In the genomic region with DNA sequence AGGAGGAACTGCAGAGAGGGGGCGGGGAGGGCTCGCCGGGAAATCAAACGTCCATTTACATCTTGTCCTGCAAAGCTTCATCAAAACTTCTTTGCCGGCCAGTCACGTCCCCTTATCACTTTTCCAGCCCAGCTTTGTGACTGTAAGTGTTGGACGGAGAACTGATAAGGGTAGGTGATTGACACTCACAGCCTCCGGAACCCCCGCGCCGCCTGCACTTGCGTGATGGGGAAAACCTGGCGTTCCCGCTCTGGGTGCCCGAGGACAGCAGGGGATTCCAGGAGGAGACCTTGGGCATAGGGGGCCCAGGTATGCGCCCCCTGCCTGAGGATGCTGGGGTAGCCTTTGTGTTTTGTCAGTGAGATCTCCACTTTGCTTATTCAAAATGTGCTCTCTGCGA, we compare ENCODE assay signal across 21 cellular contexts.
A peak's percentile ranks its signal among the peaks of the same experiment; 100 is the strongest.
DNase-seq lines count a peak whose midpoint lies in the region; ATAC-seq and TF ChIP-seq lines count a peak whose summit lies in the region.
"Had no signal": no experiment of that assay in that cellular context is flagged by ENCODE, and none has a peak within 500 bp of the region (broad histone marks: within the 10 kb centered on the region; RNA-seq: fewer than 3 reads in every experiment).

No MANE protein-coding gene starts in this region.

- H3K9me3 ChIP-seq in trophoblast cell (ENCODE audit: insufficient read depth, low read depth, low read length), result no peaks in the 10 kb centered on the region
- H3K9me3 ChIP-seq: left ventricle myocardium inferior, right atrium auricular region, upper lobe of left lung had no signal

- H3K23ac ChIP-seq in trophoblast cell (ENCODE audit: low read length), result no peak overlapping the region

- H2AK5ac ChIP-seq in trophoblast cell (ENCODE audit: low read length), result no peak overlapping the region

- no peak overlapping the region for H4K8ac ChIP-seq in trophoblast cell (ENCODE audit: low read depth, low read length)

- no peaks in the 10 kb centered on the region for H3K79me2 ChIP-seq in trophoblast cell (ENCODE audit: control insufficient read depth, insufficient read depth, low read length, poor library complexity)

- H3K9ac ChIP-seq in trophoblast cell (ENCODE audit: low read length), result no peak overlapping the region
- H3K9ac ChIP-seq: KMS-11 had no signal

- no peak overlapping the region for H4K12ac ChIP-seq in trophoblast cell (ENCODE audit: low read depth, low read length)

- no peak overlapping the region for H2BK5ac ChIP-seq in trophoblast cell (ENCODE audit: low read depth, low read length, poor library complexity)

- no peak overlapping the region for H3K18ac ChIP-seq in trophoblast cell (ENCODE audit: low read length)

- ATAC-seq in foreskin keratinocyte (no peak), HG03095 (IDR thresholded peaks at IDR 0.05; ENCODE audit: unreplicated experiment) (no peak)
- ATAC-seq: naive thymus-derived CD4-positive, alpha-beta T cell had no signal

- H3K4ac ChIP-seq in trophoblast cell (ENCODE audit: low read depth, low read length), result no peak overlapping the region

- H3K4me1 ChIP-seq in foreskin keratinocyte (no peaks in the 10 kb centered on the region), trophoblast cell (ENCODE audit: control insufficient read depth in 1 of 2, insufficient read depth in 2 of 2, low read length in 2 of 2) (peaks cover 4 to 14% of the 10 kb centered on the region in 2 experiments)
- H3K4me1 ChIP-seq: upper lobe of left lung had no signal

- H3K79me1 ChIP-seq in trophoblast cell (ENCODE audit: low read length), result no peaks in the 10 kb centered on the region

- TF ChIP-seq CTCF in GM13977 (IDR thresholded peaks at IDR 0.05; ENCODE audit: extremely low read depth, insufficient read depth, missing control alignments) (peak; percentile 13), foreskin keratinocyte (conservative IDR thresholded peaks at IDR 0.05) (peak; percentile 5)

- H3K36me3 ChIP-seq in trophoblast cell (ENCODE audit: control insufficient read depth in 1 of 2, insufficient read depth in 2 of 2, low read length in 2 of 2), result no peaks in the 10 kb centered on the region
- H3K36me3 ChIP-seq: left ventricle myocardium inferior, right atrium auricular region, upper lobe of left lung had no signal

- no peak overlapping the region for H2AFZ ChIP-seq in trophoblast cell (ENCODE audit: insufficient read depth, low read length, poor library complexity)

- H3K27ac ChIP-seq in foreskin keratinocyte, result no peak overlapping the region
- H3K27ac ChIP-seq in trophoblast cell (ENCODE audit: low read depth, low read length), result no peak overlapping the region
- H3K27ac ChIP-seq: KMS-11, left ventricle myocardium inferior, right atrium auricular region, upper lobe of left lung had no signal

- no peak overlapping the region for H3K14ac ChIP-seq in trophoblast cell (ENCODE audit: low read length)

- H2BK120ac ChIP-seq in trophoblast cell (ENCODE audit: insufficient read depth, low read length, poor library complexity), result no peak overlapping the region

- WGBS in trophoblast cell (ENCODE audit: extremely low coverage, insufficient coverage, insufficient read length), result no CpG with 5 or more reads among the region's 17 CpGs

- DNase-seq in GM13977 (ENCODE audit: low spot score) (no peak), OCI-M1 (lab: John Stamatoyannopoulos, UW) (peak; percentile 37), foreskin keratinocyte (no peak), trophoblast cell (peak; percentile 21 to 31), activated T-cell treated with anti-CD3 and anti-CD28 coated beads for 4 hours (no peak), Kasumi-1 (lab: John Stamatoyannopoulos, UW) (no peak)
- no peak for DNase-seq in activated effector memory CD4-positive, alpha-beta T cell treated with anti-CD3 and anti-CD28 coated beads, Interleukin-2, amount 50 U/mL, for 16 hours
- DNase-seq: C1 segment of cervical spinal cord; cerebellar nuclear complex; EL; left ventricle myocardium inferior; naive thymus-derived CD4-positive, alpha-beta T cell; NCI-H1694; NCI-H524 treated with DMSO at 0.1 percent for 48 hours; RPMI8226; stimulated activated CD4-positive, alpha-beta T cell treated with anti-CD3 and anti-CD28 coated beads, Interleukin-2, amount 100 ng/mL, for 48 hours; T-helper 2 cell had no signal

- H3K4me2 ChIP-seq in trophoblast cell (ENCODE audit: low read length), result no peak overlapping the region
- H3K4me2 ChIP-seq: KMS-11 had no signal

- peaks cover 40% of the 10 kb centered on the region for H3K27me3 ChIP-seq in foreskin keratinocyte
- H3K27me3 ChIP-seq in trophoblast cell (ENCODE audit: insufficient read depth, low read length), result no peaks in the 10 kb centered on the region
- H3K27me3 ChIP-seq: right atrium auricular region had no signal

- in situ Hi-C loops in GM13977 (cut with MboI; ENCODE audit: low pct_unique_long_range_greater_than_20kb, low sequenced_read_pairs, unreplicated experiment), result no loop called here

- no peak overlapping the region for H2BK12ac ChIP-seq in trophoblast cell (ENCODE audit: low read length)

- no peak overlapping the region for H4K91ac ChIP-seq in trophoblast cell (ENCODE audit: low read depth, low read length)

- no peak overlapping the region for H3K4me3 ChIP-seq in trophoblast cell (ENCODE audit: low read depth, low read length)
- H3K4me3 ChIP-seq: left ventricle myocardium inferior, right atrium auricular region, upper lobe of left lung had no signal

Comparison
In these comparisons a context has a peak if more than half of its experiments do, and no peak if none do; other contexts are left out.
1. DNase-seq: peak in OCI-M1 (single experiment) and trophoblast cell (2 of 2); none in GM13977 (single experiment), foreskin keratinocyte (0 of 2), activated T-cell treated with anti-CD3 and anti-CD28 coated beads for 4 hours (single experiment), Kasumi-1 (0 of 2) and activated effector memory CD4-positive, alpha-beta T cell treated with anti-CD3 and anti-CD28 coated beads, Interleukin-2, amount 50 U/mL, for 16 hours (single experiment).